In genomic region chr19:5843295-5843927, GRCh38 we compare ENCODE assay signal across 23 cellular contexts. TPM values are rescaled to one million over a fixed set of nuclear protein-coding genes. Genes with fewer than 3 reads are reported as not detected.
"Had no signal": no experiment of that assay in that cellular context is flagged by ENCODE, and none has a peak within 500 bp of the region (broad histone marks: within the 10 kb centered on the region; RNA-seq: fewer than 3 reads in every experiment).

No MANE protein-coding gene starts in this region.

- H3K4me3 ChIP-seq: SJSA1, SK-N-MC had no signal

- H3K27ac ChIP-seq: SJSA1, SK-N-MC had no signal

- H3K9me3 ChIP-seq: SJSA1 had no signal

- H3K36me3 ChIP-seq: SJSA1 had no signal

- H3K4me1 ChIP-seq: SJSA1 had no signal

- DNase-seq: KBM-7, MV-4-11, NCI-H1048, NCI-H1105, NCI-H1417, NCI-H1436 treated with DMSO at 0.1 percent for 48 hours, NCI-H1694 treated with DMSO at 0.1 percent for 48 hours, NCI-H1930, NCI-H2081, NCI-H2107, NCI-H2227 treated with DMSO at 0.1 percent for 48 hours, NCI-H524, NCI-H526 treated with DMSO at 0.1 percent for 48 hours, NCI-H774, Right ventricle myocardium superior, RPMI8226, SIG-M5 had no signal

- H3K27me3 ChIP-seq: SJSA1 had no signal

RNA-seq across cellular contexts. Expression of gene FUT6, which starts 3.9 kb away (rescaled TPM):
- total RNA-seq: HT-29, LHCN-M2, MCF 10A, NCI-H460, Right ventricle myocardium superior, SJSA1 had no signal

RNA-seq across cellular contexts. Expression of gene FUT3, which starts 7.8 kb away (rescaled TPM):
- total RNA-seq: LHCN-M2, NCI-H460, Right ventricle myocardium superior, SJSA1 had no signal

RNA-seq across cellular contexts. Expression of gene FUT5, which starts 26.9 kb away (rescaled TPM):
- total RNA-seq: HT-29, LHCN-M2, MCF 10A, NCI-H460, Right ventricle myocardium superior, SJSA1 had no signal

RNA-seq across cellular contexts. Expression of gene NRTN, which starts 38.5 kb away (rescaled TPM):
- total RNA-seq: HT-29, LHCN-M2 had no signal
